32 cellular contexts compared by ENCODE assay signal in genomic region chr1:193377472-193377871, GRCh38.
"Had no signal": no experiment of that assay in that cellular context is flagged by ENCODE, and none has a peak within 500 bp of the region (broad histone marks: within the 10 kb centered on the region; RNA-seq: fewer than 3 reads in every experiment).

No MANE protein-coding gene starts in this region.

- H3K4me3 ChIP-seq: left lung, lower lobe of right lung, pancreas, prostate gland, sigmoid colon, spleen, stomach, testis, thyroid gland, transverse colon, upper lobe of left lung, vagina had no signal

- FAIRE-seq: islet of Langerhans, kidney, pancreas, small intestine had no signal

- H3K27me3 ChIP-seq: left lung, pancreas, sigmoid colon, spleen, stomach, testis, thyroid gland, transverse colon, upper lobe of left lung, vagina had no signal

- DNase-seq: immature natural killer cell; kidney; left colon; left lung; lower lobe of right lung; mammary epithelial cell; mesenchymal stem cell; naive thymus-derived CD8-positive, alpha-beta T cell; nucleus accumbens; pancreas; posterior cingulate gyrus; retina; right cardiac atrium; sigmoid colon; small intestine; spleen; stimulated activated CD4-positive, alpha-beta T cell treated with anti-CD3 and anti-CD28 coated beads, Interleukin-1b, Interleukin-23, amount 100 ng/mL, for 48 hours; stimulated activated CD4-positive, alpha-beta T cell treated with anti-CD3 and anti-CD28 coated beads, Interleukin-2, amount 100 ng/mL, for 48 hours; stimulated activated CD4-positive, alpha-beta T cell treated with anti-CD3 and anti-CD28 coated beads, Interleukin-4, amount 100 ng/mL, for 4 hours; stimulated activated CD8-positive, alpha-beta memory T cell treated with anti-CD3 and anti-CD28 coated beads, Interleukin-4, amount 100 ng/mL, for 48 hours; stimulated activated naive CD4-positive, alpha-beta T cell treated with Interleukin-2 at 50 U/mL for 16 hours; stomach; testis; thyroid gland; transverse colon; upper lobe of left lung had no signal

- H3K4me1 ChIP-seq: left lung, lower lobe of right lung, pancreas, prostate gland, sigmoid colon, spleen, stomach, testis, thyroid gland, transverse colon, upper lobe of left lung, vagina had no signal

- H3K4me3 Mint-ChIP-seq: immature natural killer cell; naive thymus-derived CD8-positive, alpha-beta T cell; nephron; neural crest cell; stimulated activated memory B cell treated with anti-CD40 and anti-IgM and Interleukin-4, amounts not matched to agents 10 μg/mL and 1 μg/mL and 100 μg/mL, for 72 hours had no signal

- H3K9me3 Mint-ChIP-seq: immature natural killer cell; stimulated activated memory B cell treated with anti-CD40 and anti-IgM and Interleukin-4, amounts not matched to agents 10 μg/mL and 1 μg/mL and 100 μg/mL, for 72 hours had no signal

- H3K36me3 ChIP-seq: left lung, lower lobe of right lung, pancreas, prostate gland, sigmoid colon, spleen, stomach, thyroid gland, transverse colon, upper lobe of left lung, vagina had no signal

- H3K27ac ChIP-seq: left lung, lower lobe of right lung, pancreas, prostate gland, sigmoid colon, spleen, stomach, testis, thyroid gland, transverse colon, upper lobe of left lung, vagina had no signal

- ATAC-seq: left colon; left lung; lower lobe of right lung; naive thymus-derived CD8-positive, alpha-beta T cell; pancreas; right cardiac atrium; stimulated activated memory B cell treated with anti-CD40 and anti-IgM and Interleukin-4, amounts not matched to agents 10 μg/mL and 1 μg/mL and 100 μg/mL, for 72 hours had no signal

- H3K27me3 Mint-ChIP-seq: naive thymus-derived CD8-positive, alpha-beta T cell; stimulated activated memory B cell treated with anti-CD40 and anti-IgM and Interleukin-4, amounts not matched to agents 10 μg/mL and 1 μg/mL and 100 μg/mL, for 72 hours had no signal

- H3K27ac Mint-ChIP-seq: immature natural killer cell; naive thymus-derived CD8-positive, alpha-beta T cell; nephron; stimulated activated memory B cell treated with anti-CD40 and anti-IgM and Interleukin-4, amounts not matched to agents 10 μg/mL and 1 μg/mL and 100 μg/mL, for 72 hours had no signal

- H3K4me1 Mint-ChIP-seq: naive thymus-derived CD8-positive, alpha-beta T cell; nephron; neural crest cell had no signal

- H3K9me3 ChIP-seq: left lung, lower lobe of right lung, pancreas, prostate gland, sigmoid colon, spleen, stomach, testis, thyroid gland, transverse colon, upper lobe of left lung, vagina had no signal
